Comparison of ENCODE assay signal across 22 cellular contexts in genomic region chr14:65966188-65966587, GRCh38.
DNase-seq lines count a peak whose midpoint lies in the region; ATAC-seq, FAIRE-seq and TF ChIP-seq lines count a peak whose summit lies in the region.
"Had no signal": no experiment of that assay in that cellular context is flagged by ENCODE, and none has a peak within 500 bp of the region (broad histone marks: within the 10 kb centered on the region; RNA-seq: fewer than 3 reads in every experiment).

No MANE protein-coding gene starts in this region.

- no peak overlapping the region for H2BK20ac ChIP-seq in H9 (ENCODE audit: low read depth, low read length, poor library complexity, severe bottlenecking)

- H3K27ac ChIP-seq in H9 (ENCODE audit: insufficient read length, low read depth, low read length) = no peak overlapping the region
- H3K27ac ChIP-seq in GM12878 (ENCODE audit: control insufficient read depth, insufficient read depth) = no peak overlapping the region
- no peak overlapping the region for H3K27ac ChIP-seq in CD8-positive, alpha-beta memory T cell (ENCODE audit: low read depth, low read length)
- H3K27ac ChIP-seq: C4-2B, SJCRH30 had no signal

- H3K23me2 ChIP-seq in H9 (ENCODE audit: insufficient read length, low read depth, low read length, poor library complexity, severe bottlenecking) = no peaks in the 10 kb centered on the region

- no peaks in the 10 kb centered on the region for H3K36me3 ChIP-seq in GM12878 (ENCODE audit: control insufficient read depth in 2 of 2, insufficient read depth in 2 of 2, low read length in 1 of 2)
- H3K36me3 ChIP-seq in CD8-positive, alpha-beta memory T cell (ENCODE audit: insufficient read depth, low read length) = no peaks in the 10 kb centered on the region
- H3K36me3 ChIP-seq: SJCRH30 had no signal

- H3K4me2 ChIP-seq in H9 (ENCODE audit: insufficient read depth, insufficient read length, low read length) (no peak overlapping the region), GM12878 (ENCODE audit: control insufficient read depth, insufficient read depth) (no peak overlapping the region)

- H3K9me3 Mint-ChIP-seq in H9 (no peaks in the 10 kb centered on the region), natural killer cell (no peaks in the 10 kb centered on the region)
- no peaks in the 10 kb centered on the region for H3K9me3 Mint-ChIP-seq in CD8-positive, alpha-beta memory T cell

- H3K56ac ChIP-seq in H9 (ENCODE audit: insufficient read length, low read depth, low read length) = no peak overlapping the region

- H3K36me3 Mint-ChIP-seq in H9 (ENCODE audit: insufficient read depth in 1 of 3, low read depth in 3 of 3) = no peaks in the 10 kb centered on the region
- no peaks in the 10 kb centered on the region for H3K36me3 Mint-ChIP-seq in natural killer cell
- no peaks in the 10 kb centered on the region for H3K36me3 Mint-ChIP-seq in CD8-positive, alpha-beta memory T cell

- CTCF ChIA-PET in GM12878 (lab: Yijun Ruan, JAX) = interaction anchor here (0.9 to 1.4 kb wide), 2 partner anchors 105 to 802 kb away, joined by 3 to 6 read pairs; no protein-coding TSS in a partner anchor
- CTCF ChIA-PET in CD8-positive, alpha-beta memory T cell (lab: Charles Lee) = interaction anchor here (0.9 to 1.7 kb wide), 3 partner anchors 120 to 553 kb away, joined by 4 read pairs; no protein-coding TSS in a partner anchor

- H2AFZ ChIP-seq in H9 (ENCODE audit: low read length) = no peak overlapping the region
- no peak overlapping the region for H2AFZ ChIP-seq in GM12878 (ENCODE audit: control insufficient read depth, low read depth, low read length)

- TF ChIP-seq POLR2A in GM12878 (IDR thresholded peaks at IDR 0.05; ENCODE audit: low read depth, low read length) = no peak

- H3K9me3 ChIP-seq in H9 (ENCODE audit: control insufficient read depth, low read depth, low read length) (no peaks in the 10 kb centered on the region), GM12878 (replicated peaks; ENCODE audit: control insufficient read depth, insufficient read depth, low read length) (no peaks in the 10 kb centered on the region)
- no peaks in the 10 kb centered on the region for H3K9me3 ChIP-seq in CD8-positive, alpha-beta memory T cell (ENCODE audit: low read length)
- H3K9me3 ChIP-seq: SJCRH30 had no signal

- H3K27me3 ChIP-seq in H9 (ENCODE audit: insufficient read depth, low read length) = no peaks in the 10 kb centered on the region
- peaks cover 2 to 4% of the 10 kb centered on the region in 2 experiments; a peak in 2 of 4 replicates for H3K27me3 ChIP-seq in GM12878 (replicated peaks in 1 of 2; ENCODE audit: control insufficient read depth in 2 of 2, insufficient read depth in 2 of 2, low read length in 1 of 2)
- H3K27me3 ChIP-seq in CD8-positive, alpha-beta memory T cell (ENCODE audit: insufficient read depth, low read length, poor library complexity, severe bottlenecking) = no peaks in the 10 kb centered on the region
- H3K27me3 ChIP-seq: SJCRH30 had no signal

- 0 out of 2 replicates have a peak, but pooled peaks have one; percentile 21 for TF ChIP-seq RAD21 in GM12878 (IDR thresholded peaks at IDR 0.05; ENCODE audit: insufficient read depth, low read depth, low read length)

- H3K14ac ChIP-seq in H9 (ENCODE audit: insufficient read depth, low read length) = no peak overlapping the region

- in situ Hi-C loops in GM12878 (cut with MboI) = no loop called here

- no peak overlapping the region for H3K4me3 Mint-ChIP-seq in H9
- H3K4me3 Mint-ChIP-seq in natural killer cell = no peak overlapping the region
- no peak overlapping the region for H3K4me3 Mint-ChIP-seq in CD8-positive, alpha-beta memory T cell
- H3K4me3 Mint-ChIP-seq: B cell had no signal

- H3K18ac ChIP-seq in H9 (ENCODE audit: insufficient read length, low read depth, low read length) = no peak overlapping the region

- H3K27me3 Mint-ChIP-seq in H9 (ENCODE audit: low read depth) (no peaks in the 10 kb centered on the region), natural killer cell (ENCODE audit: low read depth in 2 of 2) (peaks cover 17 to 46% of the 10 kb centered on the region in 2 donors)
- H3K27me3 Mint-ChIP-seq in CD8-positive, alpha-beta memory T cell = peaks cover 6 to 8% of the 10 kb centered on the region in 2 donors

- no peak for FAIRE-seq in GM12878 (lab: Jason Lieb, UNC)
- FAIRE-seq: GM19239 had no signal

- no peak overlapping the region for H3K9ac ChIP-seq in H9 (ENCODE audit: extremely low read depth, insufficient read length, low read length)
- no peak overlapping the region for H3K9ac ChIP-seq in GM12878 (ENCODE audit: control insufficient read depth, insufficient read depth, low read length)

- RAD21 ChIA-PET in GM12878 (lab: Charles Lee; ENCODE audit: unreplicated experiment) = interaction anchor here (0.5 kb wide), 1 partner anchor 192 kb away, joined by 3 read pairs; no protein-coding TSS in a partner anchor

- H3K79me2 ChIP-seq in H9 (ENCODE audit: insufficient read depth, low read length) = no peaks in the 10 kb centered on the region
- no peaks in the 10 kb centered on the region for H3K79me2 ChIP-seq in GM12878 (ENCODE audit: control insufficient read depth, insufficient read depth, low read length)

- whole genome bisulfite sequencing in H9 (ENCODE audit: extremely low coverage, insufficient read length, low lambda C conversion rate) = no CpG with 5 or more reads among the region's 2 CpGs
- 7% methylated on average over 2 of the region's 2 CpGs for WGBS in GM12878 (ENCODE audit: insufficient coverage, insufficient replicate concordance, low lambda C conversion rate, missing lambda C conversion rate)

- H3K23ac ChIP-seq in H9 (ENCODE audit: insufficient read length, low read depth, low read length) = no peak overlapping the region

- SMC1A ChIA-PET in GM12878 (lab: Charles Lee; ENCODE audit: uncharacterized antibody, unreplicated experiment) = no interaction called here

- no peaks in the 10 kb centered on the region for H3K79me1 ChIP-seq in H9 (ENCODE audit: insufficient read depth, low read depth, low read length, poor library complexity, severe bottlenecking)

- H3K4me3 ChIP-seq in GM12878 = no peak overlapping the region
- no peak overlapping the region for H3K4me3 ChIP-seq in CD8-positive, alpha-beta memory T cell (ENCODE audit: low read length)
- H3K4me3 ChIP-seq: SJCRH30 had no signal

- no peak overlapping the region for H3K4ac ChIP-seq in H9 (ENCODE audit: low read depth, low read length)

- no peak overlapping the region for H2BK5ac ChIP-seq in H9 (ENCODE audit: insufficient read length, low read length)

- TF ChIP-seq CTCF in GM12872 (IDR thresholded peaks at IDR 0.05; ENCODE audit: insufficient read depth, low read depth, low read length) (peak; percentile 42; the same call in 2 of the 3 replicates), H9 (conservative IDR thresholded peaks at IDR 0.05) (peak; percentile 39; the same call in 2 of the 3 replicates), GM12878 (IDR thresholded peaks at IDR 0.05 in 2 of 3, conservative IDR thresholded peaks at IDR 0.05 in 1 of 3; ENCODE audit: control insufficient read depth in 2 of 3, extremely low read depth in 1 of 3, insufficient read depth in 1 of 3, low read depth in 3 of 3, low read length in 3 of 3) (no peak), natural killer cell (IDR thresholded peaks at IDR 0.05) (peak; percentile 10)

- no peak overlapping the region for H4K91ac ChIP-seq in H9 (ENCODE audit: insufficient read length, low read depth, low read length)

- no peak overlapping the region for H4K8ac ChIP-seq in H9 (replicated peaks; ENCODE audit: insufficient read length, low read depth, low read length)

- no peak overlapping the region for H2BK120ac ChIP-seq in H9 (ENCODE audit: low read depth, low read length, poor library complexity, severe bottlenecking)

- no peak overlapping the region for H2BK12ac ChIP-seq in H9 (ENCODE audit: insufficient read length, low read depth, low read length)

- H4K20me1 ChIP-seq in H9 (ENCODE audit: control insufficient read depth, insufficient read depth, insufficient read length) (no peaks in the 10 kb centered on the region), GM12878 (ENCODE audit: control insufficient read depth, insufficient read depth) (no peaks in the 10 kb centered on the region)

- H3K4me1 ChIP-seq in H9 (ENCODE audit: insufficient read depth, low read length) (no peaks in the 10 kb centered on the region; the same call in 1 of the 2 replicates), GM12878 (ENCODE audit: control insufficient read depth, insufficient read depth, low read length) (no peaks in the 10 kb centered on the region)
- no peaks in the 10 kb centered on the region for H3K4me1 ChIP-seq in CD8-positive, alpha-beta memory T cell (ENCODE audit: insufficient read depth, low read length)
- H3K4me1 ChIP-seq: SJCRH30 had no signal

- no peak overlapping the region for H2AK5ac ChIP-seq in H9 (ENCODE audit: insufficient read length, low read length)

- H3K27ac Mint-ChIP-seq in H9 = no peak overlapping the region
- H3K27ac Mint-ChIP-seq in natural killer cell = no peak overlapping the region
- no peak overlapping the region for H3K27ac Mint-ChIP-seq in CD8-positive, alpha-beta memory T cell
- H3K27ac Mint-ChIP-seq: B cell had no signal

- BruUV-seq in GM12878 (replicated peaks; lab: Mats Ljungman, UMichigan) = no TSS peak

- no peak overlapping the region for H3T11ph ChIP-seq in H9 (ENCODE audit: low read length)

- H3K4me1 Mint-ChIP-seq in H9 (peaks cover 4 to 6% of the 10 kb centered on the region in 2 experiments; a peak in 3 of 4 replicates), natural killer cell (no peaks in the 10 kb centered on the region)
- H3K4me1 Mint-ChIP-seq in CD8-positive, alpha-beta memory T cell = peaks cover 0 to under 1% (median 0%) of the 10 kb centered on the region in 3 donors
- H3K4me1 Mint-ChIP-seq: B cell had no signal

- POLR2A ChIA-PET in GM12878 (lab: Charles Lee) = no interaction called here
- POLR2A ChIA-PET in CD8-positive, alpha-beta memory T cell (lab: Charles Lee) = no interaction called here

- intact Hi-C loops in GM12878 (cut with micrococcal nuclease; ENCODE audit: unreplicated experiment) = no loop called here
- intact Hi-C loops in natural killer cell (cut with micrococcal nuclease) = no loop called here
- intact Hi-C loops in left cardiac atrium (cut with DNase I) = no loop called here

- H4K5ac ChIP-seq in H9 (ENCODE audit: insufficient read length, low read depth, low read length) = no peak overlapping the region

- ATAC-seq in GM12878 (no peak), natural killer cell (no peak), left cardiac atrium (no peak)
- ATAC-seq: PC-3 had no signal

- DNase-seq in H9 (no peak), GM12878 (ENCODE audit: low read depth, low spot score) (no peak), natural killer cell (no peak), left cardiac atrium (no peak), NCI-H526 (lab: John Stamatoyannopoulos, UW) (no peak)
- no peak for DNase-seq in CD8-positive, alpha-beta memory T cell
- DNase-seq: Calu3, DMS79 treated with DMSO at 0.1 percent for 48 hours, H7, KBM-7, MM.1S, NCI-H1417, NCI-H1694, NCI-H2029 treated with DMSO at 0.1 percent for 48 hours, NCI-H2227 treated with DMSO at 0.1 percent for 48 hours, NCI-H69, PC-3, SJCRH30 had no signal

- no peak overlapping the region for H2BK15ac ChIP-seq in H9 (ENCODE audit: low read depth, low read length)

- TF ChIP-seq EP300 in GM12878 (IDR thresholded peaks at IDR 0.05; ENCODE audit: borderline replicate concordance in 1 of 2, control insufficient read depth in 1 of 2, low read depth in 2 of 2, low read length in 2 of 2) = no peak

TF ChIP-seq in GM12878, 131 proteins besides CTCF, POLR2A, EP300 and RAD21 (continues in another document):
- TF ChIP-seq BMI1 (IDR thresholded peaks at IDR 0.05; ENCODE audit: borderline replicate concordance) = no peak

Comparison
In these comparisons a context has a peak if more than half of its experiments do, and no peak if none do; other contexts are left out.
1. CTCF ChIP-seq: peak in GM12872 (single experiment), H9 (single experiment) and natural killer cell (single experiment); none in GM12878 (0 of 3).